11 cellular contexts compared by ENCODE assay signal in the genomic region with DNA sequence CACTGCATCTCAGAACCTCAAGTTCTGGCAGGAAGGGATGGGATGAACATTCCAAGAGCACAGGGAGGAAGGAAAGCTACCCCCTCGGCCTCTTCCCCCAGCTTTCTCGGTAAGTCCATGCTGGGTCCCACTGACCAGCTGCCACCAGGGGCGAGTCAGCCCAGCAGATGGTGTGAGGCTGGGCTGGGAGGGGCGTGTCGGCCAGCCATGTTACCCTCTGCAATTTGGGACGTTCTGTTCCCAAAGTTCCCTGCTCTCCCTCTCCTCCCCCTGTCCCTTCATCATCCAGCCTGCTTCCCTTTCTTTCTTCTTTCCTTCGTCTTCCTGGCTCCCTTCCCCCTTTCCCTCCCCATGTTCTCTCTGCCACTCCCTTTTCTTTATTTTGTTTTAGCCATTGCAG.
"Had no signal": no experiment of that assay in that cellular context is flagged by ENCODE, and none has a peak within 500 bp of the region (broad histone marks: within the 10 kb centered on the region; RNA-seq: fewer than 3 reads in every experiment).

No MANE protein-coding gene starts in this region.

- H3K4me1 Mint-ChIP-seq: activated CD4-positive, alpha-beta memory T cell treated with anti-CD3 and anti-CD28 coated beads, Interleukin-2, amount 10 ng/mL, durations not matched to agents 7 days and 5 days; activated naive CD8-positive, alpha-beta T cell treated with anti-CD3 and anti-CD28 coated beads for 36 hours; stimulated activated memory B cell treated with anti-CD40 and anti-IgM and Interleukin-4, amounts not matched to agents 10 μg/mL and 1 μg/mL and 100 μg/mL, for 72 hours had no signal

- H3K27ac Mint-ChIP-seq: activated CD4-positive, alpha-beta memory T cell treated with anti-CD3 and anti-CD28 coated beads, Interleukin-2, amount 10 ng/mL, durations not matched to agents 7 days and 5 days; activated naive CD8-positive, alpha-beta T cell treated with anti-CD3 and anti-CD28 coated beads for 36 hours; stimulated activated memory B cell treated with anti-CD40 and anti-IgM and Interleukin-4, amounts not matched to agents 10 μg/mL and 1 μg/mL and 100 μg/mL, for 72 hours; T-helper 2 cell treated with Interferon-gamma antibody and Interleukin-4, amounts not matched to agents 5 μg/mL and 100 μg/mL, for 36 hours had no signal

- H3K27ac ChIP-seq: esophagus squamous epithelium had no signal

- H3K36me3 Mint-ChIP-seq: activated naive CD8-positive, alpha-beta T cell treated with anti-CD3 and anti-CD28 coated beads for 36 hours; stimulated activated memory B cell treated with anti-CD40 and anti-IgM and Interleukin-4, amounts not matched to agents 10 μg/mL and 1 μg/mL and 100 μg/mL, for 72 hours had no signal

- H3K9me3 ChIP-seq: esophagus squamous epithelium had no signal

- H3K36me3 ChIP-seq: esophagus squamous epithelium had no signal

- H3K4me3 Mint-ChIP-seq: activated CD4-positive, alpha-beta memory T cell treated with anti-CD3 and anti-CD28 coated beads, Interleukin-2, amount 10 ng/mL, durations not matched to agents 7 days and 5 days; activated naive CD8-positive, alpha-beta T cell treated with anti-CD3 and anti-CD28 coated beads for 36 hours; stimulated activated memory B cell treated with anti-CD40 and anti-IgM and Interleukin-4, amounts not matched to agents 10 μg/mL and 1 μg/mL and 100 μg/mL, for 72 hours; T-helper 2 cell treated with Interferon-gamma antibody and Interleukin-4, amounts not matched to agents 5 μg/mL and 100 μg/mL, for 36 hours had no signal

- H3K27me3 ChIP-seq: esophagus squamous epithelium had no signal

- H3K4me3 ChIP-seq: esophagus squamous epithelium, smooth muscle cell had no signal

- H3K27me3 Mint-ChIP-seq: activated CD4-positive, alpha-beta memory T cell treated with anti-CD3 and anti-CD28 coated beads, Interleukin-2, amount 10 ng/mL, durations not matched to agents 7 days and 5 days had no signal

- H3K9me3 Mint-ChIP-seq: activated CD4-positive, alpha-beta memory T cell treated with anti-CD3 and anti-CD28 coated beads, Interleukin-2, amount 10 ng/mL, durations not matched to agents 7 days and 5 days; T-helper 2 cell treated with Interferon-gamma antibody and Interleukin-4, amounts not matched to agents 5 μg/mL and 100 μg/mL, for 36 hours had no signal

- DNase-seq: activated CD4-positive, alpha-beta memory T cell treated with anti-CD3 and anti-CD28 coated beads, Interleukin-2, amount 10 ng/mL, durations not matched to agents 7 days and 5 days; activated gamma-delta T cell treated with Interleukin-2 at 50 U/mL for 16 hours; activated naive CD8-positive, alpha-beta T cell treated with anti-CD3 and anti-CD28 coated beads for 36 hours; activated T-cell treated with anti-CD3 and anti-CD28 coated beads, Interleukin-2, amount 50 U/mL, for 48 hours; esophagus squamous epithelium; foreskin fibroblast; retina; trophoblast cell had no signal
